In genomic region chr14:25032092-25032784, GRCh38 we compare ENCODE assay signal across 9 cellular contexts. TPM values are rescaled to one million over a fixed set of nuclear protein-coding genes. Genes with fewer than 3 reads are reported as not detected.
DNase-seq lines count a peak whose midpoint lies in the region; ATAC-seq and TF ChIP-seq lines count a peak whose summit lies in the region.
"Had no signal": no experiment of that assay in that cellular context is flagged by ENCODE, and none has a peak within 500 bp of the region (broad histone marks: within the 10 kb centered on the region; RNA-seq: fewer than 3 reads in every experiment).

No MANE protein-coding gene starts in this region.

- H3K4me3 Mint-ChIP-seq in MCF 10A (ENCODE audit: unreplicated experiment), result no peak overlapping the region

- H3K27ac Mint-ChIP-seq in MCF 10A (ENCODE audit: low read depth, unreplicated experiment), result no peak overlapping the region

- no peak overlapping the region; the same call in 1 of the 2 replicates for H3K4me2 ChIP-seq in KMS-11

- TF ChIP-seq POLR2A in breast epithelium (IDR thresholded peaks at IDR 0.05), result no peak
- no peak for TF ChIP-seq POLR2A in testis (IDR thresholded peaks at IDR 0.05)

- no peaks in the 10 kb centered on the region for H3K4me1 Mint-ChIP-seq in MCF 10A (ENCODE audit: insufficient read depth, unreplicated experiment)

- no peaks in the 10 kb centered on the region for H3K79me2 ChIP-seq in KMS-11 (ENCODE audit: insufficient read depth, low read depth)

- intact Hi-C loops in MCF 10A (cut with micrococcal nuclease), result no loop called here
- intact Hi-C loops in breast epithelium (cut with DNase I; ENCODE audit: low total_unique reads), result loop anchor here (1.0 kb wide), 1 partner anchor 10 kb away; no protein-coding TSS in a partner anchor
- intact Hi-C loops in testis (cut with DNase I; ENCODE audit: low total_unique reads), result no loop called here

- no peak overlapping the region; the same call in 1 of the 2 replicates for H3K9ac ChIP-seq in KMS-11

- H3K9me3 ChIP-seq in breast epithelium, result no peaks in the 10 kb centered on the region
- H3K9me3 ChIP-seq in testis, result no peaks in the 10 kb centered on the region

- ATAC-seq in GM18858 (IDR thresholded peaks at IDR 0.05; ENCODE audit: unreplicated experiment), result no peak
- ATAC-seq in GM21423 (IDR thresholded peaks at IDR 0.05; ENCODE audit: unreplicated experiment), result no peak

- no peaks in the 10 kb centered on the region for H3K27me3 ChIP-seq in breast epithelium
- H3K27me3 ChIP-seq in KMS-11 (ENCODE audit: insufficient read depth, low read depth), result no peaks in the 10 kb centered on the region
- H3K27me3 ChIP-seq in testis, result no peaks in the 10 kb centered on the region

- DNase-seq in MCF 10A (ENCODE audit: unreplicated experiment) (no peak), breast epithelium (ENCODE audit: low spot score in 2 of 2) (no peak), cardiac fibroblast (ENCODE audit: low read depth in 2 of 2) (no peak), testis (peak; percentile 40), HuH-7.5 (ENCODE audit: low spot score) (no peak)

- no peak overlapping the region for H3K27ac ChIP-seq in breast epithelium
- no peak overlapping the region for H3K27ac ChIP-seq in KMS-11
- no peak overlapping the region for H3K27ac ChIP-seq in testis

- no TSS peak for BruUV-seq in MCF 10A (replicated peaks; lab: Mats Ljungman, UMichigan)

- H3K4me3 ChIP-seq in breast epithelium, result no peak overlapping the region
- H3K4me3 ChIP-seq in KMS-11 (IDR thresholded peaks at IDR 0.05; ENCODE audit: insufficient read depth, low read depth, low read length), result no peak overlapping the region
- H3K4me3 ChIP-seq in cardiac fibroblast (replicated peaks in 1 of 2; ENCODE audit: low read depth in 2 of 2, low read length in 2 of 2), result no peak overlapping the region
- no peak overlapping the region for H3K4me3 ChIP-seq in testis

- H3K4me1 ChIP-seq in breast epithelium, result no peaks in the 10 kb centered on the region
- no peaks in the 10 kb centered on the region for H3K4me1 ChIP-seq in KMS-11 (ENCODE audit: low read depth, poor library complexity, severe bottlenecking)
- H3K4me1 ChIP-seq in testis, result no peaks in the 10 kb centered on the region

- CTCF ChIA-PET in MCF 10A (lab: Yijun Ruan, JAX), result no interaction called here

- H2AFZ ChIP-seq in KMS-11 (ENCODE audit: low read depth), result peak overlapping the region; percentile 54

- no peaks in the 10 kb centered on the region for H3K27me3 Mint-ChIP-seq in MCF 10A (ENCODE audit: insufficient read depth, unreplicated experiment)

- WGBS in testis, 2 donors, result 90 to 92% methylated on average over 10 of the region's 10 CpGs

- H4K20me1 ChIP-seq in KMS-11 (ENCODE audit: insufficient read depth), result no peaks in the 10 kb centered on the region

- TF ChIP-seq CTCF in MCF 10A (IDR thresholded peaks at IDR 0.05; ENCODE audit: unreplicated experiment), result peak; percentile 9
- TF ChIP-seq CTCF in breast epithelium (IDR thresholded peaks at IDR 0.05), result no peak
- TF ChIP-seq CTCF in KMS-11 (conservative IDR thresholded peaks at IDR 0.05; ENCODE audit: low read depth, low read length), result peak; percentile 68
- TF ChIP-seq CTCF in cardiac fibroblast (IDR thresholded peaks at IDR 0.05; ENCODE audit: low read depth, low read length), result peak; percentile 24
- peak in 1 of 3 experiments; percentile 13 for TF ChIP-seq CTCF in testis (IDR thresholded peaks at IDR 0.05)

- POLR2A ChIA-PET in MCF 10A (lab: Yijun Ruan, JAX), result no interaction called here

- no peaks in the 10 kb centered on the region for H3K9me3 Mint-ChIP-seq in MCF 10A (ENCODE audit: unreplicated experiment)

- no peaks in the 10 kb centered on the region for H3K36me3 Mint-ChIP-seq in MCF 10A (ENCODE audit: insufficient read depth, unreplicated experiment)

- H3K36me3 ChIP-seq in breast epithelium (no peaks in the 10 kb centered on the region), KMS-11 (ENCODE audit: insufficient read depth) (no peaks in the 10 kb centered on the region), testis (ENCODE audit: low read depth, missing control alignments) (no peaks in the 10 kb centered on the region)

RNA-seq across cellular contexts. Expression of gene STXBP6, which starts 17.7 kb away (rescaled TPM):
- total RNA-seq in MCF 10A (2022) (not detected in 2 replicates), breast epithelium (1 to 10 TPM; 2.6 to 8.3 (median 5.3) TPM), testis (10 to 100 TPM in 1 of 2 donors, 1 to 10 TPM in 1; 4.7 to 11.3 TPM)
- 8.6 TPM for polyA plus RNA-seq in testis (ENCODE audit: insufficient read depth, low read depth, low replicate concordance)
- total RNA-seq: bronchial epithelial cell had no signal

Comparison
In these comparisons a context has a peak if more than half of its experiments do, and no peak if none do; other contexts are left out.
1. CTCF ChIP-seq: peak in MCF 10A (single experiment), KMS-11 (single experiment) and cardiac fibroblast (single experiment); none in breast epithelium (0 of 3).